12 cellular contexts compared by ENCODE assay signal in genomic region chr11:111729441-111729840, GRCh38. TPM values are rescaled to one million over a fixed set of nuclear protein-coding genes. Genes with fewer than 3 reads are reported as not detected.
A peak's percentile ranks its signal among the peaks of the same experiment; 100 is the strongest.
DNase-seq lines count a peak whose midpoint lies in the region; ATAC-seq, FAIRE-seq and TF ChIP-seq lines count a peak whose summit lies in the region.
"Had no signal": no experiment of that assay in that cellular context is flagged by ENCODE, and none has a peak within 500 bp of the region (broad histone marks: within the 10 kb centered on the region; RNA-seq: fewer than 3 reads in every experiment).

No MANE protein-coding gene starts in this region.

- WGBS in liver = 72% methylated on average over 6 of the region's 6 CpGs
- WGBS in HepG2 (ENCODE audit: low lambda C conversion rate) = 94% methylated on average over 6 of the region's 6 CpGs
- WGBS in ovary, 3 donors = 21 to 42% (median 42%) methylated on average over 6 of the region's 6 CpGs

- H3K27ac ChIP-seq in liver (ENCODE audit: low read depth in 1 of 2, low read length in 2 of 2) (peak overlapping the region; percentile 97 to 98), HepG2 (ENCODE audit: extremely low read length, insufficient read depth, low read length) (no peak overlapping the region), duodenal mucosa (ENCODE audit: low read depth, low read length) (peak overlapping the region; percentile 1), ovary (peak overlapping the region; percentile 58 to 98)

- H3K9me3 Mint-ChIP-seq in natural killer cell treated with Interleukin-12 subunit alpha and Interleukin-12 subunit beta and Interleukin-15 and Interleukin-18, amount 100 ng/mL, for 72 hours = no peaks in the 10 kb centered on the region

- POLR2A ChIA-PET in HepG2 (lab: Yijun Ruan, JAX) = interaction anchor here (1.4 to 2.3 kb wide), 2 partner anchors 9 to 37 kb away, joined by 4 to 10 read pairs; partner anchors contain the start of gene PPP2R1B

- peak overlapping the region; percentile 58 to 85 for H3K9ac ChIP-seq in liver (ENCODE audit: low read depth in 1 of 2, low read length in 2 of 2)
- H3K9ac ChIP-seq in HepG2 (ENCODE audit: insufficient read depth, low read depth, low read length) = no peak overlapping the region
- no peak overlapping the region for H3K9ac ChIP-seq in duodenal mucosa (ENCODE audit: low read depth in 1 of 2, low read length in 2 of 2)

- peaks cover 11 to 65% (median 37%) of the 10 kb centered on the region in 4 donors for H3K4me1 ChIP-seq in liver (ENCODE audit: control insufficient read depth in 4 of 4, insufficient read depth in 4 of 4, low read length in 3 of 4)
- peaks cover 21% of the 10 kb centered on the region for H3K4me1 ChIP-seq in HepG2 (ENCODE audit: insufficient read depth, low read length)
- peaks cover 10 to 19% of the 10 kb centered on the region in 2 donors for H3K4me1 ChIP-seq in duodenal mucosa (ENCODE audit: control insufficient read depth in 1 of 2, insufficient read depth in 2 of 2, low read length in 2 of 2)
- H3K4me1 ChIP-seq in ovary (ENCODE audit: insufficient read depth) = peaks cover 43% of the 10 kb centered on the region

- H3K36me3 ChIP-seq in liver (ENCODE audit: control insufficient read depth in 4 of 4, insufficient read depth in 3 of 4, low read depth in 1 of 4, low read length in 3 of 4) = peaks cover 1 to 6% (median 4%) of the 10 kb centered on the region in 4 donors
- H3K36me3 ChIP-seq in HepG2 (replicated peaks in 1 of 2; ENCODE audit: control insufficient read depth in 1 of 2, insufficient read depth in 2 of 2, low read length in 2 of 2) = peaks cover 5 to 23% of the 10 kb centered on the region in 2 experiments; a peak in 4 of 5 replicates
- H3K36me3 ChIP-seq in duodenal mucosa (ENCODE audit: control insufficient read depth in 1 of 2, insufficient read depth in 2 of 2, low read length in 2 of 2) = peaks cover 17 to 34% of the 10 kb centered on the region in 2 donors
- H3K36me3 ChIP-seq in ovary = no peaks in the 10 kb centered on the region

- BruUV-seq in HepG2 (replicated peaks; lab: Mats Ljungman, UMichigan) = no TSS peak

- TF ChIP-seq POLR2A in HepG2 (IDR thresholded peaks at IDR 0.05; ENCODE audit: insufficient read depth in 1 of 2, low read depth in 2 of 2, low read length in 2 of 2) (no peak), ovary (IDR thresholded peaks at IDR 0.05) (no peak)

- no peaks in the 10 kb centered on the region for H3K4me1 Mint-ChIP-seq in natural killer cell treated with Interleukin-12 subunit alpha and Interleukin-12 subunit beta and Interleukin-15 and Interleukin-18, amount 100 ng/mL, for 72 hours (ENCODE audit: low read depth in 2 of 2)
- H3K4me1 Mint-ChIP-seq: B cell had no signal

- H2AFZ ChIP-seq in HepG2 (ENCODE audit: low read length) = no peak overlapping the region

- intact Hi-C loops in HepG2 (cut with micrococcal nuclease; ENCODE audit: unreplicated experiment) = no loop called here
- intact Hi-C loops in ovary (cut with DNase I) = no loop called here

- H3K36me3 Mint-ChIP-seq in natural killer cell treated with Interleukin-12 subunit alpha and Interleukin-12 subunit beta and Interleukin-15 and Interleukin-18, amount 100 ng/mL, for 72 hours = no peaks in the 10 kb centered on the region

- H3K9me3 ChIP-seq in liver (ENCODE audit: control insufficient read depth in 4 of 4, low read length in 3 of 4) (no peaks in the 10 kb centered on the region), HepG2 (ENCODE audit: low read length) (no peaks in the 10 kb centered on the region), duodenal mucosa (ENCODE audit: control insufficient read depth in 1 of 2, low read length in 2 of 2) (no peaks in the 10 kb centered on the region), ovary (no peaks in the 10 kb centered on the region)

- no peak overlapping the region for H3K27ac Mint-ChIP-seq in natural killer cell treated with Interleukin-12 subunit alpha and Interleukin-12 subunit beta and Interleukin-15 and Interleukin-18, amount 100 ng/mL, for 72 hours
- H3K27ac Mint-ChIP-seq: B cell had no signal

- H3K4me3 Mint-ChIP-seq in natural killer cell treated with Interleukin-12 subunit alpha and Interleukin-12 subunit beta and Interleukin-15 and Interleukin-18, amount 100 ng/mL, for 72 hours = no peak overlapping the region
- H3K4me3 Mint-ChIP-seq: B cell had no signal

- H3K27me3 ChIP-seq in liver (ENCODE audit: control insufficient read depth in 4 of 4, insufficient read depth in 4 of 4, low read length in 3 of 4) = no peaks in the 10 kb centered on the region
- H3K27me3 ChIP-seq in HepG2 (ENCODE audit: control insufficient read depth in 1 of 2, insufficient read depth in 2 of 2, low read length in 2 of 2) = no peaks in the 10 kb centered on the region
- H3K27me3 ChIP-seq in duodenal mucosa (ENCODE audit: control insufficient read depth in 1 of 2, insufficient read depth in 2 of 2, low read length in 2 of 2) = no peaks in the 10 kb centered on the region
- H3K27me3 ChIP-seq in ovary = no peaks in the 10 kb centered on the region

- FAIRE-seq in HepG2 (lab: Jason Lieb, UNC) = no peak

- no peak overlapping the region for H3K4me2 ChIP-seq in HepG2 (ENCODE audit: low read depth, low read length)

- in situ Hi-C loops in HepG2 (cut with HindIII; ENCODE audit: extremely low pct_ligation_motif_present, low pct_unique_long_range_greater_than_20kb) = no loop called here

- H3K4me3 ChIP-seq in liver (ENCODE audit: low read depth in 1 of 3, low read length in 3 of 3) = no peak overlapping the region
- no peak overlapping the region for H3K4me3 ChIP-seq in HepG2 (replicated peaks in 1 of 3; ENCODE audit: insufficient read depth in 1 of 3, low read depth in 2 of 3, low read length in 3 of 3)
- H3K4me3 ChIP-seq in duodenal mucosa (ENCODE audit: low read depth in 1 of 2, low read length in 2 of 2) = no peak overlapping the region
- no peak overlapping the region for H3K4me3 ChIP-seq in ovary

- no peak for TF ChIP-seq RAD21 in liver (IDR thresholded peaks at IDR 0.05)
- no peak for TF ChIP-seq RAD21 in HepG2 (CRISPR knock-in tag; IDR thresholded peaks at IDR 0.05)

- CTCF ChIA-PET in HepG2 (lab: Yijun Ruan, JAX; ENCODE audit: low intra/inter-chr PET ratio, low total read pairs) = no interaction called here

- H3K27me3 Mint-ChIP-seq in natural killer cell treated with Interleukin-12 subunit alpha and Interleukin-12 subunit beta and Interleukin-15 and Interleukin-18, amount 100 ng/mL, for 72 hours = no peaks in the 10 kb centered on the region
- H3K27me3 Mint-ChIP-seq: B cell had no signal

- TF ChIP-seq EP300 in HepG2 (IDR thresholded peaks at IDR 0.05; ENCODE audit: low read depth in 2 of 2, low read length in 2 of 2) (no peak), HepG2 (CRISPR knock-in tag; IDR thresholded peaks at IDR 0.05; ENCODE audit: borderline replicate concordance) (no peak), ovary (IDR thresholded peaks at IDR 0.05) (no peak)

- no peak for ATAC-seq in HepG2
- ATAC-seq in natural killer cell treated with Interleukin-12 subunit alpha and Interleukin-12 subunit beta and Interleukin-15 and Interleukin-18, amount 100 ng/mL, for 72 hours = no peak

- no peaks in the 10 kb centered on the region for H3K79me2 ChIP-seq in HepG2 (ENCODE audit: insufficient read depth, low read length)

- TF ChIP-seq CTCF in liver (IDR thresholded peaks at IDR 0.05; ENCODE audit: low read depth, low read length, missing input control) (no peak), HepG2 (CRISPR knock-in tag; IDR thresholded peaks at IDR 0.05) (no peak), ovary (IDR thresholded peaks at IDR 0.05) (no peak)

- DNase-seq in HepG2 (ENCODE audit: low spot score) (no peak), ovary (no peak), T-helper 1 cell (no peak), NCI-H1694 treated with DMSO at 0.1 percent for 48 hours (lab: John Stamatoyannopoulos, UW) (no peak), SW480 (ENCODE audit: low spot score) (no peak)
- DNase-seq in natural killer cell treated with Interleukin-12 subunit alpha and Interleukin-12 subunit beta and Interleukin-15 and Interleukin-18, amount 100 ng/mL, for 72 hours (ENCODE audit: low spot score) = no peak
- DNase-seq: effector CD4-positive, alpha-beta T cell; NCI-H524 treated with DMSO at 0.1 percent for 48 hours; T-helper 9 cell had no signal

- H4K20me1 ChIP-seq in HepG2 (ENCODE audit: insufficient read depth, low read length) = no peaks in the 10 kb centered on the region

TF ChIP-seq in liver, 16 proteins besides CTCF, POLR2A, EP300 and RAD21 (continues in another document):
- TF ChIP-seq SP1 (IDR thresholded peaks at IDR 0.05) (no peak), JUND (IDR thresholded peaks at IDR 0.05) (no peak)

TF ChIP-seq in HepG2, 621 proteins besides CTCF, POLR2A, EP300 and RAD21 (continues in another document):
- TF ChIP-seq ZNF572 (CRISPR knock-in tag; IDR thresholded peaks at IDR 0.05) (no peak), AGO1 (IDR thresholded peaks at IDR 0.05; ENCODE audit: low read depth, low read length, poor library complexity, severe bottlenecking) (no peak)

RNA-seq across cellular contexts. Expression of gene PPP2R1B, which starts 36.7 kb away (rescaled TPM):
- total RNA-seq in liver (100 to 1,000 TPM in 1 of 2 donors, 10 to 100 TPM in 1; 50.1 to 316 TPM), HepG2 (2016; rRNA removed; fragmentation: Illumina TruSeq; extraction: Trizol) (56.8 and 93.9 TPM in 2 replicates), ovary (10 to 100 TPM; 17.3 to 36.4 (median 25.9) TPM)
- polyA plus RNA-seq in liver (10 to 100 TPM; 33.2 to 55.0 TPM), HepG2 (2011; rRNA removed) (20.9 and 22.1 TPM in 2 replicates), ovary (10 to 100 TPM in 1 of 2 donors, 1 to 10 TPM in 1; 9.8 to 20.4 TPM)
- total RNA-seq in HepG2 (2016; cell fraction: cytosol; rRNA removed; fragmentation: Illumina TruSeq; extraction: Trizol; ENCODE audit: low read depth) = 9.8 and 10.6 TPM in 2 replicates
- total RNA-seq in HepG2 (2016; cell fraction: insoluble cytoplasmic fraction; rRNA removed; fragmentation: Illumina TruSeq; extraction: Trizol) = 54.4 and 91.0 TPM in 2 replicates
- 14.0 and 18.1 TPM in 2 replicates for total RNA-seq in HepG2 (2016; cell fraction: membrane; rRNA removed; fragmentation: Illumina TruSeq; extraction: Trizol)
- 40.7 and 41.0 TPM in 2 replicates for total RNA-seq in HepG2 (2016; cell fraction: nucleus; rRNA removed; fragmentation: Illumina TruSeq; extraction: Trizol)
- polyA plus RNA-seq in HepG2 (2011; cell fraction: cytosol; rRNA removed) = 13.4 and 16.6 TPM in 2 replicates
- 34.8 and 48.7 TPM in 2 replicates for polyA plus RNA-seq in HepG2 (2011; cell fraction: nucleus; rRNA removed)
- 17.9 and 20.4 TPM in 2 replicates for polyA plus RNA-seq in HepG2 (2012)
- polyA plus RNA-seq in HepG2 (2016; cell fraction: cytosol; fragmentation: Illumina TruSeq; extraction: Trizol; ENCODE audit: low read depth) = 1.4 and 2.1 TPM in 2 replicates
- polyA plus RNA-seq in HepG2 (2016; cell fraction: insoluble cytoplasmic fraction; fragmentation: Illumina TruSeq; extraction: Trizol; ENCODE audit: low read depth) = 48.5 and 52.1 TPM in 2 replicates
- polyA plus RNA-seq in HepG2 (2016; cell fraction: membrane; fragmentation: Illumina TruSeq; extraction: Trizol; ENCODE audit: low read depth) = 4.7 and 5.1 TPM in 2 replicates
- polyA plus RNA-seq in HepG2 (2016; cell fraction: nucleus; fragmentation: Illumina TruSeq; extraction: Trizol; ENCODE audit: insufficient read depth, low read depth) = 33.7 and 36.2 TPM in 2 replicates
- polyA minus RNA-seq in HepG2 (2011; rRNA and poly(A)+ RNA removed; ENCODE audit: low replicate concordance) = 41.9 and 53.6 TPM in 2 replicates
- polyA minus RNA-seq in HepG2 (2011; cell fraction: cytosol; rRNA and poly(A)+ RNA removed) = 24.9 and 26.4 TPM in 2 replicates
- 62.1 and 67.5 TPM in 2 replicates for polyA minus RNA-seq in HepG2 (2011; cell fraction: nucleus; rRNA and poly(A)+ RNA removed)
- 10 to 100 TPM; 56.2 to 72.3 TPM for total RNA-seq in natural killer cell treated with Interleukin-12 subunit alpha and Interleukin-12 subunit beta and Interleukin-15 and Interleukin-18, amount 100 ng/mL, for 72 hours

Comparison
In these comparisons a context has a peak if more than half of its experiments do, and no peak if none do; other contexts are left out.
1. H3K9ac ChIP-seq: peak in liver (2 of 2); none in HepG2 (single experiment) and duodenal mucosa (0 of 2).